8 cellular contexts compared by ENCODE assay signal in the genomic region with DNA sequence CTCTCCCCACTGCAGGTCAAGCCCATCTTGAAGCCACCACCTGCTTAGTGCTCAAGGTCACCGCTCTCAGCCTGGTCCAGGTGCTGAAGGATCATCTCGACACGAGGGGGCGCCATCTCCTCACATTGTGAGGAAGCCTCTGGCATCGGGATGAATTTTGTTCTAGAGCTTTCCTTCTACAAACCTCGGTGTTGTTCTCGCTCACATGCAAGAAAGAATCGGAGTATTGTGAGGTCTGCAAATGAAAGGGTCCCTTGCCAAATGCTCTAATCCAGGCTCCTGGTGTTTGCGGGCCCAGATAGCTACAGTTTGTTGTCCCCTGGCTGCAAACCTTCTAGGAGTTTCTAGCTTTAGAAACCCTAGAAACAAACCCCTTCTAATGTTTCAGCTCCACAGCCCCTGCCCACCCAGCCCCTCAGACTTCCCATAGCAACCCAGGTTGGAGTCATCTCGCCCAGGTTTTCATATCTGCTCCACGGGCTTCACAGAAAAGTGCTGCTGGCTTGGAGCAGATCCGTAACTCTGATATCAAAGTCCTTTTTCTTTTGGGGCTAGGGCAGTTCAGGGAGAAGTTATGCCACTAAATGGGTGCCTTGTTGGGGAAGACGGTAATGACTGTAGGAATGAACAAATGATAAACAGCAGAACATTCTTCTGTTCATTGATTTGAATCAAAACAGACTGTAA. TPM values are rescaled to one million over a fixed set of nuclear protein-coding genes. Genes with fewer than 3 reads are reported as not detected.
A peak's percentile ranks its signal among the peaks of the same experiment; 100 is the strongest.
DNase-seq lines count a peak whose midpoint lies in the region; ATAC-seq, FAIRE-seq and TF ChIP-seq lines count a peak whose summit lies in the region.

No MANE protein-coding gene starts in this region.

- no peaks in the 10 kb centered on the region for H3K4me1 ChIP-seq in prostate gland (replicated peaks)
- no peaks in the 10 kb centered on the region for H3K4me1 ChIP-seq in uterus

- H3K36me3 Mint-ChIP-seq in activated naive CD4-positive, alpha-beta T cell treated with anti-CD3 and anti-CD28 coated beads, Interleukin-2, amount 50 U/mL, for 72 hours = no peaks in the 10 kb centered on the region

- DNase-seq in DMS53 (lab: John Stamatoyannopoulos, UW) (peak; percentile 86), H54 (ENCODE audit: insufficient read length, low spot score) (peak; percentile 71), NCI-H1092 (lab: John Stamatoyannopoulos, UW) (peak; percentile 82), Right ventricle myocardium superior (peak; percentile 92), prostate gland (ENCODE audit: low spot score) (peak; percentile 85), uterus (peak; percentile 86 to 89)
- peak; percentile 84 to 94 for DNase-seq in activated naive CD4-positive, alpha-beta T cell treated with anti-CD3 and anti-CD28 coated beads, Interleukin-2, amount 50 U/mL, for 72 hours (ENCODE audit: low spot score in 2 of 2)

- no peak overlapping the region for H3K27ac Mint-ChIP-seq in activated naive CD4-positive, alpha-beta T cell treated with anti-CD3 and anti-CD28 coated beads, Interleukin-2, amount 50 U/mL, for 72 hours

- no peaks in the 10 kb centered on the region for H3K36me3 ChIP-seq in prostate gland
- no peaks in the 10 kb centered on the region for H3K36me3 ChIP-seq in uterus

- FAIRE-seq in H54 (lab: Jason Lieb, UNC) = peak; percentile 58

- no peak for TF ChIP-seq POLR2A in H54 (IDR thresholded peaks at IDR 0.05; ENCODE audit: low read depth, low read length)
- no peak for TF ChIP-seq POLR2A in prostate gland (IDR thresholded peaks at IDR 0.05)
- no peak for TF ChIP-seq POLR2A in uterus (IDR thresholded peaks at IDR 0.05)

- 22% methylated on average over 13 of the region's 13 CpGs for WGBS in prostate gland

- ATAC-seq in SK-N-SH treated with all-trans-retinoic acid at 6 μM for 48 hours (peak; percentile 99), Right ventricle myocardium superior (ENCODE audit: poor library complexity) (peak; percentile 98)
- ATAC-seq in activated naive CD4-positive, alpha-beta T cell treated with anti-CD3 and anti-CD28 coated beads, Interleukin-2, amount 50 U/mL, for 72 hours = peak; percentile 96 to 99

- H3K27me3 ChIP-seq in prostate gland (replicated peaks; ENCODE audit: insufficient read depth) (no peaks in the 10 kb centered on the region), uterus (no peaks in the 10 kb centered on the region)

- H3K4me3 ChIP-seq in prostate gland = no peak overlapping the region
- H3K4me3 ChIP-seq in uterus = no peak overlapping the region

- H3K27ac ChIP-seq in prostate gland (no peak overlapping the region), uterus (peak overlapping the region; percentile 14 to 74)

- intact Hi-C loops in Right ventricle myocardium superior (cut with DNase I) = loop anchor here (2.0 to 5.0 kb wide), 2 partner anchors 148 to 427 kb away; partner anchors contain the start of genes MRPS6 and SLC5A3
- intact Hi-C loops in prostate gland (cut with DNase I) = loop anchor here (2.0 to 5.0 kb wide), 3 partner anchors 148 to 427 kb away; partner anchors contain the start of genes MRPS6 and SLC5A3
- intact Hi-C loops in uterus (cut with DNase I; ENCODE audit: low total_unique reads) = no loop called here

- peak; percentile 80 to 93 (median 92) for TF ChIP-seq CTCF in prostate gland (IDR thresholded peaks at IDR 0.05)
- TF ChIP-seq CTCF in uterus (IDR thresholded peaks at IDR 0.05) = peak; percentile 91 to 95 (median 92)

- no peaks in the 10 kb centered on the region for H3K9me3 ChIP-seq in prostate gland
- H3K9me3 ChIP-seq in uterus = no peaks in the 10 kb centered on the region

- H3K9me3 Mint-ChIP-seq in activated naive CD4-positive, alpha-beta T cell treated with anti-CD3 and anti-CD28 coated beads, Interleukin-2, amount 50 U/mL, for 72 hours = no peaks in the 10 kb centered on the region

TF ChIP-seq in SK-N-SH treated with all-trans-retinoic acid at 6 μM for 48 hours, 23 proteins besides CTCF, POLR2A, EP300 and RAD21:
- TF ChIP-seq ESRRG (CRISPR knock-in tag; IDR thresholded peaks at IDR 0.05) (no peak), SNAI2 (CRISPR knock-in tag; IDR thresholded peaks at IDR 0.05) (no peak), ZC3H10 (CRISPR knock-in tag; IDR thresholded peaks at IDR 0.05) (no peak), TSHZ2 (CRISPR knock-in tag; IDR thresholded peaks at IDR 0.05) (no peak), PPARA (CRISPR knock-in tag; IDR thresholded peaks at IDR 0.05; ENCODE audit: borderline replicate concordance) (no peak), ZNF565 (CRISPR knock-in tag; conservative IDR thresholded peaks at IDR 0.05; ENCODE audit: low read depth) (no peak)
- TF ChIP-seq, protein P1, sequence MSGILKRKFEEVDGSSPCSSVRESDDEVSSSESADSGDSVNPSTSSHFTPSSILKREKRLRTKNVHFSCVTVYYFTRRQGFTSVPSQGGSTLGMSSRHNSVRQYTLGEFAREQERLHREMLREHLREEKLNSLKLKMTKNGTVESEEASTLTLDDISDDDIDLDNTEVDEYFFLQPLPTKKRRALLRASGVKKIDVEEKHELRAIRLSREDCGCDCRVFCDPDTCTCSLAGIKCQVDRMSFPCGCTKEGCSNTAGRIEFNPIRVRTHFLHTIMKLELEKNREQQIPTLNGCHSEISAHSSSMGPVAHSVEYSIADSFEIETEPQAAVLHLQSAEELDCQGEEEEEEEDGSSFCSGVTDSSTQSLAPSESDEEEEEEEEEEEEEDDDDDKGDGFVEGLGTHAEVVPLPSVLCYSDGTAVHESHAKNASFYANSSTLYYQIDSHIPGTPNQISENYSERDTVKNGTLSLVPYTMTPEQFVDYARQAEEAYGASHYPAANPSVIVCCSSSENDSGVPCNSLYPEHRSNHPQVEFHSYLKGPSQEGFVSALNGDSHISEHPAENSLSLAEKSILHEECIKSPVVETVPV (CRISPR knock-in tag; IDR thresholded peaks at IDR 0.05) = no peak
TF ChIP-seq in SK-N-SH treated with all-trans-retinoic acid at 6 μM for 48 hours: peak in this region for 0.

RNA-seq across cellular contexts. Expression of gene ATP5PO, which starts 8.6 kb away (rescaled TPM):
- total RNA-seq in activated naive CD4-positive, alpha-beta T cell treated with anti-CD3 and anti-CD28 coated beads, Interleukin-2, amount 50 U/mL, for 72 hours = 100 to 1,000 TPM; 208 to 242 TPM
- total RNA-seq in Right ventricle myocardium superior (835 TPM), prostate gland (100 to 1,000 TPM; 143 to 153 TPM), uterus (100 to 1,000 TPM; 119 to 324 (median 148) TPM)

Comparison
In these comparisons a context has a peak if more than half of its experiments do, and no peak if none do; other contexts are left out.
1. H3K27ac ChIP-seq: peak in uterus (2 of 2); none in prostate gland (0 of 2).
2. Peak in every context shown above with its lines, with median percentiles within 50 percentile points of each other: DNase-seq and ATAC-seq.